Comparison of ENCODE assay signal across 1 cellular context in genomic region chr10:72177454-72177853, GRCh38.
TF ChIP-seq lines count a peak whose summit lies in the region.

No MANE protein-coding gene starts in this region.

TF ChIP-seq in HEK293, 187 proteins besides CTCF, POLR2A, EP300 and RAD21 (continued from another document):
- TF ChIP-seq MZF1 (tag by site-specific recombination; IDR thresholded peaks at IDR 0.05; ENCODE audit: borderline replicate concordance) (peak; percentile 17; the same call in 1 of the 2 replicates), OVOL3 (tag by site-specific recombination; IDR thresholded peaks at IDR 0.05) (0 out of 2 replicates have a peak, but pooled peaks have one; percentile 12), ZBTB44 (tag by site-specific recombination; IDR thresholded peaks at IDR 0.05) (peak; percentile 79), ZNF121 (tag by site-specific recombination; IDR thresholded peaks at IDR 0.05) (no peak), ZSCAN30 (tag by site-specific recombination; IDR thresholded peaks at IDR 0.05) (peak; percentile 64; the same call in 1 of the 2 replicates), ZNF843 (tag by site-specific recombination; IDR thresholded peaks at IDR 0.05) (0 out of 2 replicates have a peak, but pooled peaks have one; percentile 34), SCRT2 (tag by site-specific recombination; IDR thresholded peaks at IDR 0.05) (peak; percentile 65; the same call in 1 of the 2 replicates)
